29 cellular contexts compared by ENCODE assay signal in the genomic region with DNA sequence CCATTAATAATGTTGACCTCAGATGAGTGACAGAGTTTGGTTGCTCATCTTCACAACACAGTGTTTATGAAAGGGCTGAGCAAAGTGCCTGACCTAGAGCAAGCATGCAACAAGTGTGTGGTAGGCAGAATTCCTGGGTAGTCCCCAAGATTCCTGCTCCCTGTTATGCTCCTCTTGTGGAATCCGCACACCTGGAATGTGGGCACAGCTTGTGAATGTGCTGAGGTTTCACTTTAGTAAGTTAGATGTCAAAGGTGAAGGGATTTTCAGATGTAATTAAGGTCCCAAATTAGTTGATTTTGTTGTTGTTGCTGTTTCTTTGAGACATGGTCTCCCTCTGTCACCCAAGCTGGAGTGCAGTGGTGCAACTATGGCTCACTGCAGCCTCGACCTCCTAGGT. TPM values are rescaled to one million over a fixed set of nuclear protein-coding genes. Genes with fewer than 3 reads are reported as not detected.
"Had no signal": no experiment of that assay in that cellular context is flagged by ENCODE, and none has a peak within 500 bp of the region (broad histone marks: within the 10 kb centered on the region; RNA-seq: fewer than 3 reads in every experiment).

No MANE protein-coding gene starts in this region.

- H3K4me3 Mint-ChIP-seq: natural killer cell; nephron progenitor cell; neural progenitor cell; stimulated activated effector memory CD8-positive, alpha-beta T cell treated with anti-CD3 and anti-CD28 coated beads, Interleukin-12 subunit alpha, Interleukin-12 subunit beta, amount 100 ng/mL, for 72 hours; stimulated activated naive CD8-positive, alpha-beta T cell treated with anti-CD3 and anti-CD28 coated beads, Interleukin-15, Interleukin-2, amounts not matched to agents 100 ng/mL and 50 ng/mL, for 24 hours; type B pancreatic cell had no signal

- H3K79me2 ChIP-seq: parathyroid adenoma had no signal

- H3K27ac Mint-ChIP-seq: natural killer cell; nephron progenitor cell; neural progenitor cell; stimulated activated effector memory CD8-positive, alpha-beta T cell treated with anti-CD3 and anti-CD28 coated beads, Interleukin-12 subunit alpha, Interleukin-12 subunit beta, amount 100 ng/mL, for 72 hours; stimulated activated naive CD8-positive, alpha-beta T cell treated with anti-CD3 and anti-CD28 coated beads, Interleukin-15, Interleukin-2, amounts not matched to agents 100 ng/mL and 50 ng/mL, for 24 hours; type B pancreatic cell had no signal

- H3K9me3 ChIP-seq: lower lobe of right lung, neutrophil, psoas muscle, sigmoid colon, suprapubic skin, thoracic aorta, tibial artery, uterus had no signal

- H3K36me3 ChIP-seq: left lung, lower lobe of right lung, neural progenitor cell, neutrophil, sigmoid colon, spleen, suprapubic skin, thoracic aorta, tibial artery, uterus had no signal

- H3K27ac ChIP-seq: left lung, lower lobe of right lung, neural progenitor cell, neutrophil, parathyroid adenoma, psoas muscle, sigmoid colon, spleen, suprapubic skin, thoracic aorta, tibial artery, uterus had no signal

- H3K36me3 Mint-ChIP-seq: neural progenitor cell; stimulated activated effector memory CD8-positive, alpha-beta T cell treated with anti-CD3 and anti-CD28 coated beads, Interleukin-12 subunit alpha, Interleukin-12 subunit beta, amount 100 ng/mL, for 72 hours; type B pancreatic cell had no signal

- H3K27me3 Mint-ChIP-seq: stimulated activated naive CD8-positive, alpha-beta T cell treated with anti-CD3 and anti-CD28 coated beads, Interleukin-15, Interleukin-2, amounts not matched to agents 100 ng/mL and 50 ng/mL, for 24 hours had no signal

- DNase-seq: hippocampal formation; kidney glomerular epithelial cell; left colon; left lung; lower lobe of right lung; mammary epithelial cell; mesenchymal stem cell; natural killer cell; nephron progenitor cell; occipital lobe; psoas muscle; retina; right cardiac atrium; sigmoid colon; small intestine; spleen; stimulated activated CD4-positive, alpha-beta T cell treated with anti-CD3 and anti-CD28 coated beads, Interleukin-4, amount 100 ng/mL, for 24 hours; stimulated activated naive CD4-positive, alpha-beta T cell; tibial artery; uterus had no signal

- H3K9ac ChIP-seq: neural progenitor cell, parathyroid adenoma had no signal

- H3K27me3 ChIP-seq: left lung, neural progenitor cell, neutrophil, sigmoid colon, spleen, suprapubic skin, uterus had no signal

- H3K4me3 ChIP-seq: left lung, lower lobe of right lung, neural progenitor cell, psoas muscle, sigmoid colon, spleen, suprapubic skin, thoracic aorta, tibial artery, uterus had no signal

- H2AFZ ChIP-seq: neural progenitor cell, parathyroid adenoma had no signal

- H3K4me2 ChIP-seq: neural progenitor cell had no signal

- H3K9me3 Mint-ChIP-seq: type B pancreatic cell had no signal

- FAIRE-seq: keratinocyte, small intestine had no signal

- H3K4me1 ChIP-seq: left lung, lower lobe of right lung, parathyroid adenoma, psoas muscle, suprapubic skin, tibial artery had no signal

- ATAC-seq: left colon; left lung; lower lobe of right lung; natural killer cell; psoas muscle; right cardiac atrium; stimulated activated effector memory CD8-positive, alpha-beta T cell treated with anti-CD3 and anti-CD28 coated beads, Interleukin-12 subunit alpha, Interleukin-12 subunit beta, amount 100 ng/mL, for 72 hours had no signal

RNA-seq across cellular contexts. Expression of a gene that starts 20.7 kb away (rescaled TPM):
- polyA plus RNA-seq: keratinocyte, mammary epithelial cell had no signal
